ENCODE assay signal across 10 cellular contexts in genomic region chr13:101116381-101116780, GRCh38.
"Had no signal": no experiment of that assay in that cellular context is flagged by ENCODE, and none has a peak within 500 bp of the region (broad histone marks: within the 10 kb centered on the region; RNA-seq: fewer than 3 reads in every experiment).

No MANE protein-coding gene starts in this region.

- DNase-seq: kidney glomerular epithelial cell; naive B cell; small intestine; stimulated activated CD4-positive, alpha-beta T cell treated with anti-CD3 and anti-CD28 coated beads, Interleukin-12 subunit alpha, Interleukin-12 subunit beta, amount 100 ng/mL, for 4 hours; stimulated activated naive CD4-positive, alpha-beta T cell; trophoblast cell had no signal

- H2AFZ ChIP-seq: hepatocyte had no signal

- H3K4me3 Mint-ChIP-seq: naive B cell, nephron had no signal

- H3K4me2 ChIP-seq: hepatocyte had no signal

- H3K79me2 ChIP-seq: hepatocyte had no signal

- H3K9me3 ChIP-seq: neutrophil, right atrium auricular region had no signal

- H3K36me3 Mint-ChIP-seq: naive B cell had no signal

- H3K4me1 ChIP-seq: right atrium auricular region had no signal

- H3K4me1 Mint-ChIP-seq: naive B cell had no signal

- H3K27ac Mint-ChIP-seq: naive B cell had no signal

- H3K36me3 ChIP-seq: neutrophil, right atrium auricular region had no signal

- H3K27ac ChIP-seq: hepatocyte, neutrophil, right atrium auricular region had no signal

- H3K4me3 ChIP-seq: hepatocyte, right atrium auricular region had no signal

- H3K9me3 Mint-ChIP-seq: naive B cell, nephron had no signal

- H3K27me3 ChIP-seq: neutrophil, right atrium auricular region had no signal
